In genomic region chr19:1880611-1881392, GRCh38 we compare ENCODE assay signal across 13 cellular contexts. TPM values are rescaled to one million over a fixed set of nuclear protein-coding genes. Genes with fewer than 3 reads are reported as not detected.
DNase-seq lines count a peak whose midpoint lies in the region; ATAC-seq and TF ChIP-seq lines count a peak whose summit lies in the region.
"Had no signal": no experiment of that assay in that cellular context is flagged by ENCODE, and none has a peak within 500 bp of the region (broad histone marks: within the 10 kb centered on the region; RNA-seq: fewer than 3 reads in every experiment).

No MANE protein-coding gene starts in this region.

- H3K4me3 ChIP-seq in gastroesophageal sphincter (peak overlapping the region in 1 of 2 donors; percentile 29), spleen (peak overlapping the region in 4 of 8 donors; percentile 15 to 88 (median 50))
- H3K4me3 ChIP-seq: neural progenitor cell had no signal

- no peak for TF ChIP-seq CTCF in activated CD8-positive, alpha-beta T cell treated with anti-CD3 and anti-CD28 coated beads for 36 hours (IDR thresholded peaks at IDR 0.05)
- TF ChIP-seq CTCF in gastroesophageal sphincter (IDR thresholded peaks at IDR 0.05) (no peak), spleen (IDR thresholded peaks at IDR 0.05 in 8 of 11, conservative IDR thresholded peaks at IDR 0.05 in 3 of 11) (no peak)

- H3K36me3 ChIP-seq in gastroesophageal sphincter (peaks cover 0 to 21% of the 10 kb centered on the region in 2 donors), spleen (peaks cover 0 to 38% (median 17%) of the 10 kb centered on the region in 6 donors)
- H3K36me3 ChIP-seq: neural progenitor cell had no signal

- H3K27ac Mint-ChIP-seq in activated CD8-positive, alpha-beta memory T cell treated with anti-CD3 and anti-CD28 coated beads, Interleukin-2, amount 10 ng/mL, durations not matched to agents 7 days and 5 days: peak overlapping the region; percentile 11
- H3K27ac Mint-ChIP-seq in activated CD8-positive, alpha-beta T cell treated with anti-CD3 and anti-CD28 coated beads for 36 hours: peak overlapping the region; percentile 69
- H3K27ac Mint-ChIP-seq: neural progenitor cell, type B pancreatic cell had no signal

- TF ChIP-seq EP300 in gastroesophageal sphincter (IDR thresholded peaks at IDR 0.05): no peak

- no peaks in the 10 kb centered on the region for H3K9me3 Mint-ChIP-seq in activated CD8-positive, alpha-beta memory T cell treated with anti-CD3 and anti-CD28 coated beads, Interleukin-2, amount 10 ng/mL, durations not matched to agents 7 days and 5 days (ENCODE audit: low read depth)
- H3K9me3 Mint-ChIP-seq in activated CD8-positive, alpha-beta T cell treated with anti-CD3 and anti-CD28 coated beads for 36 hours: no peaks in the 10 kb centered on the region
- H3K9me3 Mint-ChIP-seq: neural progenitor cell, type B pancreatic cell had no signal

- no CpG with 5 or more reads among the region's 35 CpGs for WGBS in gastroesophageal sphincter (ENCODE audit: low coverage in 1 of 2), 2 donors
- WGBS in spleen, 5 donors: 73 to 93% (median 79%) methylated on average over 16 to 35 of the region's 35 CpGs

- intact Hi-C loops in activated CD8-positive, alpha-beta T cell treated with anti-CD3 and anti-CD28 coated beads for 36 hours (cut with micrococcal nuclease): no loop called here
- intact Hi-C loops in spleen (cut with DNase I; ENCODE audit: low total_unique reads): no loop called here

- CTCF ChIA-PET in activated CD8-positive, alpha-beta memory T cell treated with anti-CD3 and anti-CD28 coated beads, Interleukin-2, amount 10 ng/mL, durations not matched to agents 7 days and 5 days (lab: Charles Lee): no interaction called here
- CTCF ChIA-PET in activated CD8-positive, alpha-beta T cell treated with anti-CD3 and anti-CD28 coated beads for 36 hours (lab: Charles Lee): interaction anchor here (0.9 to 1.3 kb wide), 3 partner anchors 17 to 138 kb away, joined by 3 to 5 read pairs (median 4); no protein-coding TSS in a partner anchor

- H3K27me3 ChIP-seq in gastroesophageal sphincter: no peaks in the 10 kb centered on the region
- no peaks in the 10 kb centered on the region for H3K27me3 ChIP-seq in spleen (replicated peaks in 1 of 7)
- H3K27me3 ChIP-seq: neural progenitor cell had no signal

- H3K4me1 ChIP-seq in gastroesophageal sphincter (peaks cover 4 to 66% (median 34%) of the 10 kb centered on the region in 3 donors), spleen (peaks cover 41 to 78% (median 59%) of the 10 kb centered on the region in 6 donors)

- H3K4me3 Mint-ChIP-seq in activated CD8-positive, alpha-beta memory T cell treated with anti-CD3 and anti-CD28 coated beads, Interleukin-2, amount 10 ng/mL, durations not matched to agents 7 days and 5 days: peak overlapping the region; percentile 50
- peak overlapping the region; percentile 62 for H3K4me3 Mint-ChIP-seq in activated CD8-positive, alpha-beta T cell treated with anti-CD3 and anti-CD28 coated beads for 36 hours
- H3K4me3 Mint-ChIP-seq: neural progenitor cell, type B pancreatic cell had no signal

- ATAC-seq in activated CD8-positive, alpha-beta memory T cell treated with anti-CD3 and anti-CD28 coated beads, Interleukin-2, amount 10 ng/mL, durations not matched to agents 7 days and 5 days: no peak
- ATAC-seq in activated CD8-positive, alpha-beta T cell treated with anti-CD3 and anti-CD28 coated beads for 36 hours: no peak
- ATAC-seq in gastroesophageal sphincter (no peak), left lobe of liver (no peak)

- no peak for DNase-seq in activated CD8-positive, alpha-beta memory T cell treated with anti-CD3 and anti-CD28 coated beads, Interleukin-2, amount 10 ng/mL, durations not matched to agents 7 days and 5 days
- no peak for DNase-seq in activated CD8-positive, alpha-beta memory T cell treated with anti-CD3 and anti-CD28 coated beads, Interleukin-2, amount 50 U/mL, for 4 hours
- DNase-seq in activated CD8-positive, alpha-beta T cell treated with anti-CD3 and anti-CD28 coated beads for 36 hours: no peak
- DNase-seq in spleen: no peak
- DNase-seq in activated gamma-delta T cell (lab: John Stamatoyannopoulos, UW): no peak
- no peak for DNase-seq in left lobe of liver (ENCODE audit: low spot score)
- DNase-seq in Kasumi-1 (lab: John Stamatoyannopoulos, UW): no peak
- DNase-seq: DMS 273 treated with DMSO at 0.1 percent for 48 hours, IMR-90, NCI-H1417 had no signal

- POLR2A ChIA-PET in activated CD8-positive, alpha-beta T cell treated with anti-CD3 and anti-CD28 coated beads for 36 hours (lab: Charles Lee): no interaction called here

- peaks cover 41% of the 10 kb centered on the region for H3K4me1 Mint-ChIP-seq in activated CD8-positive, alpha-beta memory T cell treated with anti-CD3 and anti-CD28 coated beads, Interleukin-2, amount 10 ng/mL, durations not matched to agents 7 days and 5 days
- peaks cover 39% of the 10 kb centered on the region for H3K4me1 Mint-ChIP-seq in activated CD8-positive, alpha-beta T cell treated with anti-CD3 and anti-CD28 coated beads for 36 hours (ENCODE audit: low read depth)

- H3K36me3 Mint-ChIP-seq in activated CD8-positive, alpha-beta memory T cell treated with anti-CD3 and anti-CD28 coated beads, Interleukin-2, amount 10 ng/mL, durations not matched to agents 7 days and 5 days: peaks cover 18% of the 10 kb centered on the region
- H3K36me3 Mint-ChIP-seq in activated CD8-positive, alpha-beta T cell treated with anti-CD3 and anti-CD28 coated beads for 36 hours (ENCODE audit: low read depth): peaks cover 25% of the 10 kb centered on the region
- H3K36me3 Mint-ChIP-seq: neural progenitor cell had no signal

- no peaks in the 10 kb centered on the region for H3K27me3 Mint-ChIP-seq in activated CD8-positive, alpha-beta memory T cell treated with anti-CD3 and anti-CD28 coated beads, Interleukin-2, amount 10 ng/mL, durations not matched to agents 7 days and 5 days
- no peaks in the 10 kb centered on the region for H3K27me3 Mint-ChIP-seq in activated CD8-positive, alpha-beta T cell treated with anti-CD3 and anti-CD28 coated beads for 36 hours
- H3K27me3 Mint-ChIP-seq: type B pancreatic cell had no signal

- H3K27ac ChIP-seq in gastroesophageal sphincter (peak overlapping the region in 3 of 4 donors; percentile 10 to 89 (median 87)), spleen (peak overlapping the region in 7 of 8 donors; percentile 34 to 95 (median 93))
- H3K27ac ChIP-seq: neural progenitor cell had no signal

- no peak for TF ChIP-seq POLR2A in gastroesophageal sphincter (IDR thresholded peaks at IDR 0.05)
- TF ChIP-seq POLR2A in spleen (IDR thresholded peaks at IDR 0.05): no peak

- H3K9me3 ChIP-seq in gastroesophageal sphincter: no peaks in the 10 kb centered on the region
- no peaks in the 10 kb centered on the region for H3K9me3 ChIP-seq in spleen

RNA-seq across cellular contexts. Expression of gene ABHD17A, which starts 4.5 kb away (rescaled TPM):
- total RNA-seq in activated CD8-positive, alpha-beta memory T cell treated with anti-CD3 and anti-CD28 coated beads, Interleukin-2, amount 10 ng/mL, durations not matched to agents 7 days and 5 days: 100 to 1,000 TPM; 156 to 189 TPM
- 100 to 1,000 TPM; 112 to 113 TPM for total RNA-seq in activated CD8-positive, alpha-beta T cell treated with anti-CD3 and anti-CD28 coated beads for 36 hours
- total RNA-seq in gastroesophageal sphincter (100 to 1,000 TPM in 1 of 4 donors, 10 to 100 TPM in 3; 80.0 to 117 (median 91.0) TPM), spleen (100 to 1,000 TPM in 2 of 7 donors, 10 to 100 TPM in 5; 73.4 to 104 (median 83.0) TPM), left lobe of liver (29.4 TPM)
- 100 to 1,000 TPM in 1 of 3 donors, 10 to 100 TPM in 2; 80.4 to 107 (median 88.1) TPM for polyA plus RNA-seq in spleen

RNA-seq across cellular contexts. Expression of gene KLF16, which starts 17.4 kb away (rescaled TPM):
- total RNA-seq in activated CD8-positive, alpha-beta memory T cell treated with anti-CD3 and anti-CD28 coated beads, Interleukin-2, amount 10 ng/mL, durations not matched to agents 7 days and 5 days: 10 to 100 TPM; 22.6 to 28.1 TPM
- total RNA-seq in activated CD8-positive, alpha-beta T cell treated with anti-CD3 and anti-CD28 coated beads for 36 hours: 10 to 100 TPM; 25.6 to 27.7 TPM
- total RNA-seq in gastroesophageal sphincter (1 to 10 TPM; 1.4 to 7.1 (median 5.5) TPM), spleen (10 to 100 TPM; 12.9 to 39.0 (median 29.5) TPM), left lobe of liver (11.9 TPM)
- 10 to 100 TPM in 1 of 3 donors, 1 to 10 TPM in 2; 7.1 to 19.5 (median 8.1) TPM for polyA plus RNA-seq in spleen

RNA-seq across cellular contexts. Expression of gene ADAT3, which starts 24.4 kb away (rescaled TPM):
- 10 to 100 TPM in 1 of 2 experiments, 1 to 10 TPM in 1; 9.3 to 11.4 TPM for total RNA-seq in activated CD8-positive, alpha-beta memory T cell treated with anti-CD3 and anti-CD28 coated beads, Interleukin-2, amount 10 ng/mL, durations not matched to agents 7 days and 5 days
- total RNA-seq in activated CD8-positive, alpha-beta T cell treated with anti-CD3 and anti-CD28 coated beads for 36 hours: 1 to 10 TPM; 5.3 to 6.7 TPM
- 1 to 10 TPM in 3 of 4 donors, under 1 TPM in 1; 0.47 to 4.2 (median 2.3) TPM for total RNA-seq in gastroesophageal sphincter
- total RNA-seq in spleen: 10 to 100 TPM in 2 of 7 donors, 1 to 10 TPM in 5; 6.4 to 11.0 (median 8.3) TPM
- 1 to 10 TPM; 3.2 to 9.4 (median 4.0) TPM for polyA plus RNA-seq in spleen
- 4.5 TPM for total RNA-seq in left lobe of liver

RNA-seq across cellular contexts. Expression of gene SCAMP4, which starts 24.4 kb away (rescaled TPM):
- 10 to 100 TPM; 32.9 to 34.8 TPM for total RNA-seq in activated CD8-positive, alpha-beta memory T cell treated with anti-CD3 and anti-CD28 coated beads, Interleukin-2, amount 10 ng/mL, durations not matched to agents 7 days and 5 days
- total RNA-seq in activated CD8-positive, alpha-beta T cell treated with anti-CD3 and anti-CD28 coated beads for 36 hours: 10 to 100 TPM; 23.1 to 25.1 TPM
- 10 to 100 TPM; 48.6 to 73.4 (median 58.1) TPM for total RNA-seq in gastroesophageal sphincter
- 10 to 100 TPM; 45.4 to 92.2 (median 53.6) TPM for total RNA-seq in spleen
- 10 to 100 TPM; 13.0 to 29.9 (median 17.9) TPM for polyA plus RNA-seq in spleen
- total RNA-seq in left lobe of liver: 23.9 TPM

RNA-seq across cellular contexts. Expression of gene REXO1, which starts 32.5 kb away (rescaled TPM):
- total RNA-seq in activated CD8-positive, alpha-beta memory T cell treated with anti-CD3 and anti-CD28 coated beads, Interleukin-2, amount 10 ng/mL, durations not matched to agents 7 days and 5 days: 10 to 100 TPM; 58.4 to 68.4 TPM
- total RNA-seq in activated CD8-positive, alpha-beta T cell treated with anti-CD3 and anti-CD28 coated beads for 36 hours: 10 to 100 TPM; 43.4 to 46.8 TPM
- total RNA-seq in gastroesophageal sphincter (10 to 100 TPM; 11.4 to 29.9 (median 16.1) TPM), spleen (10 to 100 TPM; 35.7 to 88.1 (median 59.2) TPM), left lobe of liver (19.3 TPM)
- 10 to 100 TPM; 13.4 to 52.3 (median 27.4) TPM for polyA plus RNA-seq in spleen
